In the genomic region with DNA sequence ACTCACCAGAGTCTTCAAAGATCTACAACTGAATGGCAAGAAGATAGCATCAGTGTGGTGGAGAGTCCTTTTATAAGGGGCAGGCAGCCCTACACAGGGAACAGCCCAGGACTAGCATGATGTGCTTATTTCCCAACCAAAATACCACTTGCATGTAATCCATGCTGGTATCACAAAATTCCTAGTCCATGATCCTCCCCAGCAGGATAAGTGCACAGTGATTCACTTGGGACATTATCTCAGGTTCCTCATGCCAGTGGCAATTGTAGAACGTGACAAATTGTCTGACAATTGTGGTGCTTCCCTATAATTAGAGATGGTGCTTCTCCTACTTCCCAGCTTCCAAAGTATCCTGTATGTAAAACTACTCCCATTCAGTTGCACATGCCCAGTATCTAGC, we compare ENCODE assay signal across 25 cellular contexts. TPM values are rescaled to one million over a fixed set of nuclear protein-coding genes. Genes with fewer than 3 reads are reported as not detected.
DNase-seq lines count a peak whose midpoint lies in the region; ATAC-seq and TF ChIP-seq lines count a peak whose summit lies in the region.
"Had no signal": no experiment of that assay in that cellular context is flagged by ENCODE, and none has a peak within 500 bp of the region (broad histone marks: within the 10 kb centered on the region; RNA-seq: fewer than 3 reads in every experiment).

SPRR2G (minus strand) TSS at position 45 of the 400 bp plus-strand sequence. CDS start 780 bp downstream, outside the sequence.

- H3K9ac ChIP-seq in trophoblast cell (ENCODE audit: low read length), result no peak within 1 kb of the TSS
- H3K9ac ChIP-seq: BLaER1 treated with 17β-estradiol and CSF1 and Interleukin-3, amounts not matched to agents 10 nM and 100 nM had no signal

- H3K4me1 ChIP-seq in trophoblast cell (ENCODE audit: control insufficient read depth in 1 of 2, insufficient read depth in 2 of 2, low read length in 2 of 2), result no peaks in the 10 kb centered on the region
- H3K4me1 ChIP-seq in suprapubic skin, result no peaks in the 10 kb centered on the region
- H3K4me1 ChIP-seq: A549; BE2C; BLaER1 treated with 17β-estradiol and CSF1 and Interleukin-3, amounts not matched to agents 10 nM and 100 nM; HAP-1 had no signal

- no peaks in the 10 kb centered on the region for H3K9me3 ChIP-seq in trophoblast cell (ENCODE audit: insufficient read depth, low read depth, low read length)
- H3K9me3 ChIP-seq in suprapubic skin, result no peaks in the 10 kb centered on the region
- H3K9me3 ChIP-seq: A549; BE2C; BLaER1 treated with 17β-estradiol and CSF1 and Interleukin-3, amounts not matched to agents 10 nM and 100 nM; HAP-1 had no signal

- no peak within 1 kb of the TSS for H2BK120ac ChIP-seq in trophoblast cell (ENCODE audit: insufficient read depth, low read length, poor library complexity)

- no peak for TF ChIP-seq CTCF in epithelial cell of esophagus (IDR thresholded peaks at IDR 0.05; ENCODE audit: insufficient read depth, low read depth, low read length, missing control alignments)
- no peak for TF ChIP-seq CTCF in suprapubic skin (IDR thresholded peaks at IDR 0.05)

- no peak within 1 kb of the TSS for H2BK5ac ChIP-seq in trophoblast cell (ENCODE audit: low read depth, low read length, poor library complexity)

- no peak within 1 kb of the TSS for H2AK5ac ChIP-seq in trophoblast cell (ENCODE audit: low read length)

- no peak within 1 kb of the TSS for H3K4me2 ChIP-seq in trophoblast cell (ENCODE audit: low read length)
- H3K4me2 ChIP-seq: A549; BLaER1 treated with 17β-estradiol and CSF1 and Interleukin-3, amounts not matched to agents 10 nM and 100 nM had no signal

- no peak for ATAC-seq in HG03571 (IDR thresholded peaks at IDR 0.05; ENCODE audit: unreplicated experiment)
- ATAC-seq: A549, GM12878 had no signal

- H3K36me3 ChIP-seq in trophoblast cell (ENCODE audit: control insufficient read depth in 1 of 2, insufficient read depth in 2 of 2, low read length in 2 of 2), result no peaks in the 10 kb centered on the region
- no peaks in the 10 kb centered on the region for H3K36me3 ChIP-seq in suprapubic skin
- H3K36me3 ChIP-seq: BE2C; BLaER1 treated with 17β-estradiol and CSF1 and Interleukin-3, amounts not matched to agents 10 nM and 100 nM; HAP-1 had no signal

- no peak within 1 kb of the TSS for H4K8ac ChIP-seq in trophoblast cell (ENCODE audit: low read depth, low read length)

- no peak within 1 kb of the TSS for H2BK12ac ChIP-seq in trophoblast cell (ENCODE audit: low read length)

- peak; percentile 7 for DNase-seq in NCI-H69 (lab: John Stamatoyannopoulos, UW)
- peak; percentile 41 for DNase-seq in epithelial cell of esophagus (ENCODE audit: low read depth)
- DNase-seq in trophoblast cell, result peak; percentile 92 to 98
- no peak for DNase-seq in suprapubic skin (ENCODE audit: low spot score in 2 of 2)
- DNase-seq in T-helper 1 cell, result no peak
- no peak for DNase-seq in NCI-H82 treated with DMSO at 0.1 percent for 48 hours (lab: John Stamatoyannopoulos, UW; ENCODE audit: unreplicated experiment)
- DNase-seq in NCI-H1092 treated with DMSO at 0.1 percent for 48 hours (lab: John Stamatoyannopoulos, UW), result no peak
- DNase-seq: 8988T; ACHN; AML-193; BE2C; CD4-positive, alpha-beta T cell; CD8-positive, alpha-beta memory T cell; DMS 273 treated with DMSO at 0.1 percent for 48 hours; DMS79; EL; GDM1; GOT3; HFFc6 had no signal

- no peak within 1 kb of the TSS for H3K27ac ChIP-seq in trophoblast cell (ENCODE audit: low read depth, low read length)
- H3K27ac ChIP-seq in suprapubic skin, result no peak within 1 kb of the TSS
- H3K27ac ChIP-seq: A549; BLaER1 treated with 17β-estradiol and CSF1 and Interleukin-3, amounts not matched to agents 10 nM and 100 nM had no signal

- H3K4ac ChIP-seq in trophoblast cell (ENCODE audit: low read depth, low read length), result no peak within 1 kb of the TSS

- H3K79me2 ChIP-seq in trophoblast cell (ENCODE audit: control insufficient read depth, insufficient read depth, low read length, poor library complexity), result no peaks in the 10 kb centered on the region

- WGBS in trophoblast cell (ENCODE audit: extremely low coverage, insufficient coverage, insufficient read length), result no CpG with 5 or more reads among the region's 1 CpG
- WGBS in suprapubic skin, result 45% methylated on average over 1 of the region's 1 CpG

- H3K18ac ChIP-seq in trophoblast cell (ENCODE audit: low read length), result no peak within 1 kb of the TSS

- H4K91ac ChIP-seq in trophoblast cell (ENCODE audit: low read depth, low read length), result no peak within 1 kb of the TSS

- H3K23ac ChIP-seq in trophoblast cell (ENCODE audit: low read length), result no peak within 1 kb of the TSS

- H3K14ac ChIP-seq in trophoblast cell (ENCODE audit: low read length), result no peak within 1 kb of the TSS

- H3K79me1 ChIP-seq in trophoblast cell (ENCODE audit: low read length), result no peaks in the 10 kb centered on the region

- no peak within 1 kb of the TSS for H2AFZ ChIP-seq in trophoblast cell (ENCODE audit: insufficient read depth, low read length, poor library complexity)

- H3K4me3 ChIP-seq in epithelial cell of esophagus (ENCODE audit: low read length), result no peak within 1 kb of the TSS
- no peak within 1 kb of the TSS for H3K4me3 ChIP-seq in trophoblast cell (ENCODE audit: low read depth, low read length)
- no peak within 1 kb of the TSS for H3K4me3 ChIP-seq in suprapubic skin
- H3K4me3 ChIP-seq: A549; BLaER1 treated with 17β-estradiol and CSF1 and Interleukin-3, amounts not matched to agents 10 nM and 100 nM; GM12878; HAP-1 had no signal

- TF ChIP-seq EP300 in suprapubic skin (IDR thresholded peaks at IDR 0.05), result no peak

- no peak for TF ChIP-seq POLR2A in suprapubic skin (IDR thresholded peaks at IDR 0.05)

- H3K27me3 ChIP-seq in trophoblast cell (ENCODE audit: insufficient read depth, low read length), result no peaks in the 10 kb centered on the region
- no peaks in the 10 kb centered on the region for H3K27me3 ChIP-seq in suprapubic skin
- H3K27me3 ChIP-seq: BE2C; BLaER1 treated with 17β-estradiol and CSF1 and Interleukin-3, amounts not matched to agents 10 nM and 100 nM had no signal

- no peak within 1 kb of the TSS for H4K12ac ChIP-seq in trophoblast cell (ENCODE audit: low read depth, low read length)

RNA-seq across cellular contexts. Expression of gene SPRR2G, which starts in this region (rescaled TPM):
- 5.1 and 5.6 TPM in 2 replicates for polyA plus RNA-seq in trophoblast cell (2013)
- 10 to 100 TPM in 3 of 4 donors, 1 to 10 TPM in 1; 6.8 to 56.6 (median 13.3) TPM for total RNA-seq in suprapubic skin
- total RNA-seq: CD4-positive, alpha-beta T cell; CD8-positive, alpha-beta memory T cell; GM12878; HFFc6 had no signal
- polyA plus RNA-seq: A549; CD14-positive monocyte; CD8-positive, alpha-beta memory T cell had no signal

Comparison
In these comparisons a context has a peak if more than half of its experiments do, and no peak if none do; other contexts are left out.
1. DNase-seq: peak in NCI-H69 (single experiment), epithelial cell of esophagus (single experiment) and trophoblast cell (2 of 2); none in suprapubic skin (0 of 2), T-helper 1 cell (0 of 5), NCI-H82 treated with DMSO at 0.1 percent for 48 hours (single experiment) and NCI-H1092 treated with DMSO at 0.1 percent for 48 hours (single experiment).